ENCODE assay signal across 12 cellular contexts in the genomic region with DNA sequence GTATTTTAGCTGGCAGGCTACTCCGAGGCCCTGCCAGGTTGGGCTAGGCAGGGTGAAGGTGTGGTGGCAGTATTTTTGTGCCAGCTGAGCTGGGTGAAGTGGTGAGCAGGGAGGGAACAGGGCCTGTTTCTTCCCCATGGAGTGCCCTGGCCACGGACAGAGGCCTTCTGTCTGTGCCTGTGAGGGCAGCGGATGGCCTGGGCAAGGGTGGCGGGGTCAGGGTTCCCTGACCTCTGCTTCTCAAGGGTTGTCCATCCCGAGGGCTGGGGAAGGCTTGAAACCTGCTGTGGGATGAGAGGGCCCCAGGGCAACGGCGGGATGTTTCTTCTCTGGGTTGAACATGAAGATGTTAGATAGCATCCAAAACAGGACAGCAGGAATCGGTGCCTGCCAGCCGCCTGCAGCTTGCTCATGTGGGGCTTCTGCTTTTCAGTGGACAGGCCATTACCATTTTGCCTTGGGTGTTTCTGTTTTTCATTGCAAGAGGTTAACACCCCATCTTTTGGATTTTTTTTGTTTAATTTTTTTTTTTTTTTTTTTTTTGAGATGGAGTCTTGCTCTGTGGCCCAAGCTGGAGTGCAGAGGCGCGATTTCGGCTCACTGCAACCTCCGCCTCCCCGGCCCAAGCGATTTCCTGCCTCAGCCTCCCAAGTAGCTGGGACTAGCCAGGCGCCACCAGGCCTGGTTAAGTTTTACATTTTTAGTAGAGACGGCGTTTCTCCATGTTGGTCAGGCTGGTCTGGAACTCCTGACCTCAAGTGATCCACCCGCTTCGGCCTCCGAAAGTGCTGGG. TPM values are rescaled to one million over a fixed set of nuclear protein-coding genes. Genes with fewer than 3 reads are reported as not detected.
A peak's percentile ranks its signal among the peaks of the same experiment; 100 is the strongest.
DNase-seq lines count a peak whose midpoint lies in the region; TF ChIP-seq lines count a peak whose summit lies in the region.
"Had no signal": no experiment of that assay in that cellular context is flagged by ENCODE, and none has a peak within 500 bp of the region (broad histone marks: within the 10 kb centered on the region; RNA-seq: fewer than 3 reads in every experiment).

No MANE protein-coding gene starts in this region.

- H3K36me3 ChIP-seq in OCI-LY1 (ENCODE audit: insufficient read depth, low read length) (peaks cover 45% of the 10 kb centered on the region), ectodermal cell (ENCODE audit: control insufficient read depth, insufficient read depth, low read length) (peaks cover 15% of the 10 kb centered on the region), neuronal stem cell (replicated peaks in 1 of 2; ENCODE audit: control insufficient read depth in 2 of 2, insufficient read depth in 2 of 2, low read length in 2 of 2) (peaks cover 21 to 58% of the 10 kb centered on the region in 2 donors)

- H3K9ac ChIP-seq in OCI-LY1 (ENCODE audit: low read length) (no peak overlapping the region; the same call in 1 of the 2 replicates), neuronal stem cell (ENCODE audit: low read depth, low read length, poor library complexity) (no peak overlapping the region)

- H3K18ac ChIP-seq in neuronal stem cell (ENCODE audit: low read length): peak overlapping the region; percentile 48

- H3K9me2 ChIP-seq in OCI-LY1 (ENCODE audit: low read depth, low read length): no peaks in the 10 kb centered on the region

- H3K9me3 ChIP-seq in OCI-LY1 (ENCODE audit: low read length) (no peaks in the 10 kb centered on the region), ectodermal cell (ENCODE audit: control insufficient read depth, low read length) (no peaks in the 10 kb centered on the region), neuronal stem cell (replicated peaks in 1 of 2; ENCODE audit: control insufficient read depth in 2 of 2, insufficient read depth in 1 of 2, low read depth in 1 of 2, low read length in 2 of 2) (peaks cover 12 to 13% of the 10 kb centered on the region in 2 donors)

- DNase-seq in G401 (ENCODE audit: low spot score) (peak; percentile 49), neuronal stem cell (ENCODE audit: low spot score) (no peak), SHP77 (lab: John Stamatoyannopoulos, UW) (no peak), DMS79 treated with DMSO at 0.1 percent for 48 hours (lab: John Stamatoyannopoulos, UW) (no peak), NCI-H526 treated with DMSO at 0.1 percent for 48 hours (lab: John Stamatoyannopoulos, UW) (no peak), AG20443 (ENCODE audit: low spot score) (no peak)
- DNase-seq: DMS53; effector CD8-positive, alpha-beta T cell; NCI-H524 treated with DMSO at 0.1 percent for 48 hours had no signal

- no peaks in the 10 kb centered on the region for H3F3A ChIP-seq in OCI-LY1 (ENCODE audit: insufficient read depth, low read length)

- H4K91ac ChIP-seq in neuronal stem cell (ENCODE audit: low read depth, low read length, poor library complexity): no peak overlapping the region

- TF ChIP-seq CTCF in OCI-LY1 (IDR thresholded peaks at IDR 0.05; ENCODE audit: low read length): no peak

- H3K4me1 ChIP-seq in OCI-LY1 (ENCODE audit: insufficient read depth, low read length, severe bottlenecking): peaks cover 31% of the 10 kb centered on the region
- peaks cover 22% of the 10 kb centered on the region for H3K4me1 ChIP-seq in ectodermal cell (ENCODE audit: control insufficient read depth, insufficient read depth, low read length)
- peaks cover 21 to 23% of the 10 kb centered on the region in 2 donors for H3K4me1 ChIP-seq in neuronal stem cell (ENCODE audit: control insufficient read depth in 2 of 2, insufficient read depth in 1 of 2, low read depth in 1 of 2, low read length in 2 of 2)

- H4K20me1 ChIP-seq in OCI-LY1 (ENCODE audit: insufficient read depth, low read length): no peaks in the 10 kb centered on the region

- no peak overlapping the region for H2BK15ac ChIP-seq in neuronal stem cell (ENCODE audit: low read length)

- H3K14ac ChIP-seq in neuronal stem cell (ENCODE audit: low read length): no peak overlapping the region

- H2BK12ac ChIP-seq in neuronal stem cell (ENCODE audit: low read length): no peak overlapping the region

- H2BK120ac ChIP-seq in neuronal stem cell (ENCODE audit: low read depth, low read length): no peak overlapping the region

- peak overlapping the region; percentile 60 for H3K27ac ChIP-seq in OCI-LY1 (ENCODE audit: low read depth, low read length, poor library complexity, severe bottlenecking)
- H3K27ac ChIP-seq in ectodermal cell (ENCODE audit: insufficient read depth, low read depth, low read length, poor library complexity, severe bottlenecking): no peak overlapping the region
- H3K27ac ChIP-seq in neuronal stem cell (replicated peaks; ENCODE audit: low read length): no peak overlapping the region

- H2AK5ac ChIP-seq in neuronal stem cell (ENCODE audit: low read depth, low read length): no peak overlapping the region

- H3K79me2 ChIP-seq in OCI-LY1 (ENCODE audit: insufficient read depth, low read length): peaks cover 67% of the 10 kb centered on the region

- peak overlapping the region; percentile 79 for H3K4me3 ChIP-seq in OCI-LY1 (ENCODE audit: low read depth, low read length, poor library complexity, severe bottlenecking)
- H3K4me3 ChIP-seq in ectodermal cell (ENCODE audit: insufficient read depth, low read depth, low read length): peak overlapping the region; percentile 4
- no peak overlapping the region for H3K4me3 ChIP-seq in neuronal stem cell (ENCODE audit: low read length in 2 of 2)
- H3K4me3 ChIP-seq: smooth muscle cell had no signal

- in situ Hi-C loops in G401 (cut with HindIII; ENCODE audit: low sequenced_read_pairs): no loop called here

- no peak overlapping the region for H2AFZ ChIP-seq in OCI-LY1 (ENCODE audit: low read length)
- no peak overlapping the region for H2AFZ ChIP-seq in neuronal stem cell (ENCODE audit: low read length)

- H3K27me3 ChIP-seq in OCI-LY1 (ENCODE audit: insufficient read depth, low read length): 0 out of 2 replicates have a peak, but pooled peaks cover 6% of the 10 kb centered on the region
- peaks cover 3% of the 10 kb centered on the region for H3K27me3 ChIP-seq in ectodermal cell (ENCODE audit: control insufficient read depth, insufficient read depth, low read length, poor library complexity, severe bottlenecking)
- no peaks in the 10 kb centered on the region for H3K27me3 ChIP-seq in neuronal stem cell (ENCODE audit: control insufficient read depth in 3 of 3, insufficient read depth in 3 of 3, low read depth in 1 of 3, low read length in 3 of 3)

- WGBS in ectodermal cell, 2 experiments: 87 to 89% methylated on average over 21 of the region's 21 CpGs
- WGBS in neuronal stem cell (ENCODE audit: extremely low coverage in 2 of 2, insufficient read length in 2 of 2, insufficient replicate concordance in 1 of 2), 2 donors: no CpG with 5 or more reads among the region's 21 CpGs

- H3K79me1 ChIP-seq in neuronal stem cell (ENCODE audit: low read depth, low read length): peaks cover 36% of the 10 kb centered on the region

- H3K23ac ChIP-seq in neuronal stem cell (ENCODE audit: low read depth, low read length, poor library complexity): no peak overlapping the region

- no peak overlapping the region for H4K8ac ChIP-seq in neuronal stem cell (ENCODE audit: low read depth, low read length)

- no peak overlapping the region for H2BK5ac ChIP-seq in neuronal stem cell (ENCODE audit: low read length)

- peak overlapping the region; percentile 65; the same call in 1 of the 2 replicates for H3K4me2 ChIP-seq in OCI-LY1 (ENCODE audit: low read length)
- H3K4me2 ChIP-seq in neuronal stem cell (ENCODE audit: insufficient read depth, low read length, poor library complexity, severe bottlenecking): no peak overlapping the region
- H3K4me2 ChIP-seq: smooth muscle cell had no signal

- no peak overlapping the region for H3K4ac ChIP-seq in neuronal stem cell (ENCODE audit: low read length)

RNA-seq across cellular contexts. Expression of gene MTA1, which starts 3.3 kb away (rescaled TPM):
- 44.9 and 55.1 TPM in 2 replicates for total RNA-seq in G401 (2014; rRNA removed; shearing (Covaris generic))
- 210 TPM for polyA plus RNA-seq in ectodermal cell (2013, experiment 1 of 4)
- polyA plus RNA-seq in ectodermal cell (2013, experiment 2 of 4): 189 TPM
- polyA plus RNA-seq in ectodermal cell (2013, experiment 3 of 4): 170 TPM
- 178 TPM for polyA plus RNA-seq in ectodermal cell (2013, experiment 4 of 4)
- 199 TPM for polyA plus RNA-seq in neuronal stem cell (2013, experiment 1 of 2)
- 194 TPM for polyA plus RNA-seq in neuronal stem cell (2013, experiment 2 of 2)

RNA-seq across cellular contexts. Expression of gene TEX22, which starts 24.6 kb away (rescaled TPM):
- 0.41 and 2.0 TPM in 2 replicates for total RNA-seq in G401 (2014; rRNA removed; shearing (Covaris generic))
- 0.85 TPM for polyA plus RNA-seq in ectodermal cell (2013, experiment 1 of 4)
- 0.80 TPM for polyA plus RNA-seq in ectodermal cell (2013, experiment 2 of 4)
- polyA plus RNA-seq in ectodermal cell (2013, experiment 3 of 4): 0.75 TPM
- polyA plus RNA-seq in ectodermal cell (2013, experiment 4 of 4): 1.7 TPM
- 0.21 TPM for polyA plus RNA-seq in neuronal stem cell (2013, experiment 1 of 2)
- polyA plus RNA-seq in neuronal stem cell (2013, experiment 2 of 2): 0.21 TPM

RNA-seq across cellular contexts. Expression of gene CRIP2, which starts 51.7 kb away (rescaled TPM):
- total RNA-seq in G401 (2014; rRNA removed; shearing (Covaris generic)): 184 and 209 TPM in 2 replicates
- 11.8 TPM for polyA plus RNA-seq in ectodermal cell (2013, experiment 1 of 4)
- 14.1 TPM for polyA plus RNA-seq in ectodermal cell (2013, experiment 2 of 4)
- polyA plus RNA-seq in ectodermal cell (2013, experiment 3 of 4): 14.0 TPM
- polyA plus RNA-seq in ectodermal cell (2013, experiment 4 of 4): 16.4 TPM
- polyA plus RNA-seq in neuronal stem cell (2013, experiment 1 of 2): 16.9 TPM
- 15.2 TPM for polyA plus RNA-seq in neuronal stem cell (2013, experiment 2 of 2)

Comparison
In these comparisons a context has a peak if more than half of its experiments do, and no peak if none do; other contexts are left out.
1. H3K4me3 ChIP-seq: peak in OCI-LY1 (single experiment) and ectodermal cell (single experiment); none in neuronal stem cell (0 of 2).